In the genomic region with DNA sequence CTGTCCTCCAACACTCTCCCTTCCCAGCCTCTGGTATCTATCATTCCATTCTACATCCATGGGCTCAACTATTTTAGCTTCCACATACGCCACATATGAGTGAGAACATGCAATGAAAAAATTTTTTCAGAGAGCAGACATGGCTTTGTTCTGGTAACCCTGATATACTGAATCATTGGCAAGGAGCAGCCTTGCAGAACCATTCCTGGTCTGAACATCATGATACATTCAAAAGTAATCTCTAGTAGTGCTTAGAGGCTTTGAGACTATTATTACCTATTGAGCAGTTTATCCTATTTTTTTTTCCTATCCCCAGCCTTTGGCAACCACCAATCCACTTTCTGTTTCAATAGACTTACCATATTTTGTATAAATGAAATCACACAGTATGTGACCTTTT, we compare ENCODE assay signal across 4 cellular contexts.
"Had no signal": no experiment of that assay in that cellular context is flagged by ENCODE, and none has a peak within 500 bp of the region (broad histone marks: within the 10 kb centered on the region; RNA-seq: fewer than 3 reads in every experiment).

No MANE protein-coding gene starts in this region.

- H3K4me3 ChIP-seq: K562 had no signal

- H3K27ac ChIP-seq: HL-60 had no signal

- DNase-seq: IMR-90 had no signal

- ATAC-seq: HepG2, K562 had no signal
